Comparison of ENCODE assay signal across 7 cellular contexts in the genomic region with DNA sequence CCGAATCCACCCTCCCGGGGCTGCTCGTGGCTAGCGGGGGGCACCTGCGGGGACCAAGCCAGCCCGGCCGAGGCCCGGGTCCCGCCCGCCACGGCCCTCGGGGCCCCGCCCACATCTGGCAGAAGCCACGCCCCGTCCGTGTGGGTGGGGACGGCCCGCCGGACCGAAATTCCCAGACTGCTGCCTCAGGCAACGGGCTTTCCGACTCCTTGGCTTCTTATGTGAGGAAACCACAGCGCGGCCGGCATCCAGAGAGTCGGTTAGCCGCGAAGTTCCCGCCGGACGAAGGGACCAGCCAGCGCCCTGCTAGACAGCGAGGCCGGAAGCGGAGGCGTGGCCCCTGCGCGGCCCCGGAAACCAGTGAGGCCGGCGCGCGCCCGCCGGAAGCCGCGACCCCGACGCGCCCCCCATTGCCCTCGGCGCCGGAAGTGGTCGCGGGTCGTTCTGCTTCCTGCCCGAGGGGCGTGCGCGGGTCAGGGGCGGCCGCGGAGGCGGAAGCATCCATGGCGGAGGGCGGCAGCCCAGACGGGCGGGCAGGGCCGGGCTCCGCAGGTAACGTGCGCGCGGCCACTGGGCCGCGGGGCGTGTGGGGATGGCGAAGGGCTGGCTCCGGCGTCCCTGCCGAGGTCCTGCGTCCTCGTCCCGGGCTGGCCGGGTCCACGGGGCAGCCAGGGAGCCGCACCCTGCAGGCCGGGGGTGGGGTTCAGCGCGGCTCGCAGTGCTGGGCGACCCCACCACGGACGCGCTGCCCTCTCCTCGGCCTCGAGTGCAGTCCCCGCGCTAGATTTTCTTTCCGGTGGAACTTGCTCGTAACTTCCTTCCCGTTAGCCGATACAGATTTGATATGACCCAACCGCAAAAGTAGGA. TPM values are rescaled to one million over a fixed set of nuclear protein-coding genes. Genes with fewer than 3 reads are reported as not detected.
A peak's percentile ranks its signal among the peaks of the same experiment; 100 is the strongest.
DNase-seq lines count a peak whose midpoint lies in the region; ATAC-seq and TF ChIP-seq lines count a peak whose summit lies in the region.

A gene with protein sequence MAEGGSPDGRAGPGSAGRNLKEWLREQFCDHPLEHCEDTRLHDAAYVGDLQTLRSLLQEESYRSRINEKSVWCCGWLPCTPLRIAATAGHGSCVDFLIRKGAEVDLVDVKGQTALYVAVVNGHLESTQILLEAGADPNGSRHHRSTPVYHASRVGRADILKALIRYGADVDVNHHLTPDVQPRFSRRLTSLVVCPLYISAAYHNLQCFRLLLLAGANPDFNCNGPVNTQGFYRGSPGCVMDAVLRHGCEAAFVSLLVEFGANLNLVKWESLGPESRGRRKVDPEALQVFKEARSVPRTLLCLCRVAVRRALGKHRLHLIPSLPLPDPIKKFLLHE (plus strand): TSS at position 360 of the 867 bp plus-strand sequence. CDS start 144 bp downstream, at position 504.

- no peak for TF ChIP-seq POLR2A in sigmoid colon (IDR thresholded peaks at IDR 0.05)

- intact Hi-C loops in sigmoid colon (cut with DNase I), result loop anchor here (5.0 kb wide), 2 partner anchors 140 to 176 kb away; a partner anchor contains a TSS

- H3K4me1 ChIP-seq in sigmoid colon, result peaks cover 0 to 30% (median 26%) of the 10 kb centered on the region in 4 donors

- no peaks in the 10 kb centered on the region for H3K27me3 ChIP-seq in sigmoid colon

- H3K4me3 ChIP-seq in astrocyte of the cerebellum (ENCODE audit: low read depth, low read length), result peak within 1 kb of the TSS; percentile 85
- peak within 1 kb of the TSS; percentile 67 to 90 (median 82) for H3K4me3 ChIP-seq in sigmoid colon

- H3K27ac ChIP-seq in sigmoid colon, result peak within 1 kb of the TSS; percentile 84 to 91 (median 88)

- TF ChIP-seq CTCF in GM13977 (IDR thresholded peaks at IDR 0.05; ENCODE audit: extremely low read depth, insufficient read depth, missing control alignments) (no peak), astrocyte of the cerebellum (IDR thresholded peaks at IDR 0.05; ENCODE audit: low read depth, low read length, missing control alignments) (no peak), sigmoid colon (IDR thresholded peaks at IDR 0.05) (no peak)

- in situ Hi-C loops in GM13977 (cut with MboI; ENCODE audit: low pct_unique_long_range_greater_than_20kb, low sequenced_read_pairs, unreplicated experiment) (no loop called here), astrocyte of the cerebellum (cut with HindIII; ENCODE audit: low sequenced_read_pairs) (no loop called here)

- no peak for TF ChIP-seq EP300 in sigmoid colon (IDR thresholded peaks at IDR 0.05)

- ATAC-seq in HG02623 (IDR thresholded peaks at IDR 0.05; ENCODE audit: unreplicated experiment), result peak; percentile 71

- WGBS in sigmoid colon, 2 donors, result 0% methylated on average over 104 of the region's 104 CpGs

- no peaks in the 10 kb centered on the region for H3K9me3 ChIP-seq in sigmoid colon

- DNase-seq in GM13977 (ENCODE audit: low spot score) (peak; percentile 95), NCI-H1092 treated with DMSO at 0.1 percent for 48 hours (lab: John Stamatoyannopoulos, UW) (peak; percentile 67), T-helper 9 cell (peak; percentile 59), astrocyte of the cerebellum (ENCODE audit: low read depth) (peak; percentile 76), hypothalamus (lab: John Stamatoyannopoulos, UW) (peak in 48 of 51 donors; percentile 24 to 92 (median 65)), sigmoid colon (peak; percentile 87)

- H3K36me3 ChIP-seq in sigmoid colon, result peaks cover 0 to 4% (median 0%) of the 10 kb centered on the region in 4 donors

RNA-seq across cellular contexts. Expression of the gene that starts here (rescaled TPM):
- total RNA-seq in sigmoid colon, result 10 to 100 TPM; 13.6 to 36.0 (median 15.3) TPM
- 10 to 100 TPM in 1 of 3 donors, 1 to 10 TPM in 2; 3.5 to 20.2 (median 6.0) TPM for polyA plus RNA-seq in sigmoid colon

Comparison
In these comparisons a context has a peak if more than half of its experiments do, and no peak if none do; other contexts are left out.
1. Peak in every context shown above with its lines: DNase-seq, ATAC-seq, H3K4me3 ChIP-seq and H3K27ac ChIP-seq.